Comparison of ENCODE assay signal across 8 cellular contexts in genomic region chr4:153205028-153205648, GRCh38. TPM values are rescaled to one million over a fixed set of nuclear protein-coding genes. Genes with fewer than 3 reads are reported as not detected.
DNase-seq lines count a peak whose midpoint lies in the region; TF ChIP-seq lines count a peak whose summit lies in the region.

No MANE protein-coding gene starts in this region.

- CTCF ChIA-PET in HEK293 (lab: Yijun Ruan, JAX): interaction anchor here (0.7 to 1.7 kb wide), 3 partner anchors 8 to 45 kb away, joined by 3 to 4 read pairs (median 4); no protein-coding TSS in a partner anchor
- CTCF ChIA-PET in activated CD4-positive, alpha-beta T cell treated with anti-CD3 and anti-CD28 coated beads, Interleukin-2, amount 10 ng/mL, durations not matched to agents 7 days and 5 days (lab: Charles Lee): interaction anchor here (1.3 kb wide), 1 partner anchor 10 kb away, joined by 4 read pairs; no protein-coding TSS in a partner anchor

- H3K4me1 ChIP-seq in ACC112 (ENCODE audit: control insufficient read depth, insufficient read depth, low read length, unreplicated experiment) (peaks cover 3% of the 10 kb centered on the region), HEK293 (ENCODE audit: control insufficient read depth, insufficient read depth, low read length) (peaks cover 6% of the 10 kb centered on the region; the same call in 1 of the 2 replicates)

- peaks cover 7% of the 10 kb centered on the region for H3K27me3 Mint-ChIP-seq in activated CD4-positive, alpha-beta T cell treated with anti-CD3 and anti-CD28 coated beads, Interleukin-2, amount 10 ng/mL, durations not matched to agents 7 days and 5 days

- H3K4me1 Mint-ChIP-seq in activated CD4-positive, alpha-beta T cell treated with anti-CD3 and anti-CD28 coated beads, Interleukin-2, amount 10 ng/mL, durations not matched to agents 7 days and 5 days: peaks cover 28% of the 10 kb centered on the region

- no peaks in the 10 kb centered on the region for H3K79me2 ChIP-seq in ACC112 (ENCODE audit: control insufficient read depth, insufficient read depth, low read length, unreplicated experiment)

- no peaks in the 10 kb centered on the region for H3K27me3 ChIP-seq in ACC112 (ENCODE audit: insufficient read depth, low read length)

- H2AFZ ChIP-seq in ACC112 (ENCODE audit: low read length, unreplicated experiment): peak overlapping the region; percentile 84

- H3K4me3 ChIP-seq in ACC112 (ENCODE audit: low read depth, low read length): no peak overlapping the region
- peak overlapping the region; percentile 31 for H3K4me3 ChIP-seq in HEK293 (ENCODE audit: low read depth, low read length)
- peak overlapping the region; percentile 0 to 45 for H3K4me3 ChIP-seq in foreskin fibroblast (ENCODE audit: low read depth in 1 of 2, low read length in 2 of 2)

- TF ChIP-seq CTCF in HEK293 (tag by site-specific recombination; IDR thresholded peaks at IDR 0.05) (0 out of 2 replicates have a peak, but pooled peaks have one; percentile 25), foreskin fibroblast (IDR thresholded peaks at IDR 0.05; ENCODE audit: low read depth, low read length) (no peak)

- H3K36me3 ChIP-seq in ACC112 (ENCODE audit: insufficient read depth, low read length): no peaks in the 10 kb centered on the region
- H3K36me3 ChIP-seq in HEK293 (ENCODE audit: control insufficient read depth in 2 of 2, insufficient read depth in 1 of 2, low read length in 2 of 2): no peaks in the 10 kb centered on the region

- no peaks in the 10 kb centered on the region for H3K36me3 Mint-ChIP-seq in activated CD4-positive, alpha-beta T cell treated with anti-CD3 and anti-CD28 coated beads, Interleukin-2, amount 10 ng/mL, durations not matched to agents 7 days and 5 days (ENCODE audit: low read depth)

- no peak overlapping the region for H3K27ac ChIP-seq in ACC112 (ENCODE audit: low read depth, low read length)
- peak overlapping the region; percentile 88 for H3K27ac ChIP-seq in HEK293 (ENCODE audit: extremely low read depth, low read depth, low read length)

- in situ Hi-C loops in KBM-7 (cut with MboI; ENCODE audit: low pct_unique_long_range_greater_than_20kb, low sequenced_read_pairs): no loop called here

- H3K9me3 Mint-ChIP-seq in activated CD4-positive, alpha-beta T cell treated with anti-CD3 and anti-CD28 coated beads, Interleukin-2, amount 10 ng/mL, durations not matched to agents 7 days and 5 days: no peaks in the 10 kb centered on the region

- peak overlapping the region; percentile 8 for H3K4me3 Mint-ChIP-seq in activated CD4-positive, alpha-beta T cell treated with anti-CD3 and anti-CD28 coated beads, Interleukin-2, amount 10 ng/mL, durations not matched to agents 7 days and 5 days

- DNase-seq in activated CD4-positive, alpha-beta T cell treated with anti-CD3 and anti-CD28 coated beads, Interleukin-2, amount 10 ng/mL, durations not matched to agents 7 days and 5 days: peak; percentile 46
- DNase-seq in foreskin fibroblast (no peak), KG1 (lab: John Stamatoyannopoulos, UW) (no peak), KBM-7 (no peak), NCI-H1694 (lab: John Stamatoyannopoulos, UW) (no peak)
- DNase-seq in stimulated activated CD4-positive, alpha-beta T cell treated with anti-CD3 and anti-CD28 coated beads, Interleukin-2, amount 100 ng/mL, for 4 hours (ENCODE audit: low read depth): peak; percentile 1

- H3K9me3 ChIP-seq in HEK293 (ENCODE audit: control insufficient read depth, insufficient read depth, low read depth, low read length): no peaks in the 10 kb centered on the region

- POLR2A ChIA-PET in HEK293 (lab: Yijun Ruan, JAX): interaction anchor here (0.9 to 1.6 kb wide), 4 partner anchors 10 to 28 kb away, joined by 3 to 12 read pairs (median 3); no protein-coding TSS in a partner anchor
- POLR2A ChIA-PET in activated CD4-positive, alpha-beta T cell treated with anti-CD3 and anti-CD28 coated beads, Interleukin-2, amount 10 ng/mL, durations not matched to agents 7 days and 5 days (lab: Charles Lee): no interaction called here

- H3K27ac Mint-ChIP-seq in activated CD4-positive, alpha-beta T cell treated with anti-CD3 and anti-CD28 coated beads, Interleukin-2, amount 10 ng/mL, durations not matched to agents 7 days and 5 days: peak overlapping the region; percentile 80

TF ChIP-seq in HEK293, 187 proteins besides CTCF, POLR2A, EP300 and RAD21 (continues in another document):
- TF ChIP-seq BCL11A (tag by site-specific recombination; IDR thresholded peaks at IDR 0.05; ENCODE audit: low read depth) (no peak), ZNF654 (tag by site-specific recombination; IDR thresholded peaks at IDR 0.05; ENCODE audit: low read depth) (no peak), ZNF423 (tag by site-specific recombination; IDR thresholded peaks at IDR 0.05) (peak; percentile 95), ZFHX2 (tag by site-specific recombination; conservative IDR thresholded peaks at IDR 0.05) (no peak), IKZF3 (tag by site-specific recombination; IDR thresholded peaks at IDR 0.05) (peak; percentile 10; the same call in 1 of the 2 replicates), ZNF639 (tag by site-specific recombination; IDR thresholded peaks at IDR 0.05) (no peak), ZNF16 (tag by site-specific recombination; IDR thresholded peaks at IDR 0.05; ENCODE audit: low read depth) (no peak), ZNF747 (tag by site-specific recombination; IDR thresholded peaks at IDR 0.05) (no peak), RBAK (tag by site-specific recombination; IDR thresholded peaks at IDR 0.05) (no peak), ZNF585B (tag by site-specific recombination; IDR thresholded peaks at IDR 0.05) (no peak), ZNF404 (tag by site-specific recombination; IDR thresholded peaks at IDR 0.05) (no peak), ZSCAN23 (tag by site-specific recombination; IDR thresholded peaks at IDR 0.05) (no peak), ZNF121 (tag by site-specific recombination; IDR thresholded peaks at IDR 0.05) (no peak), ZNF549 (tag by site-specific recombination; IDR thresholded peaks at IDR 0.05) (no peak), ZNF843 (tag by site-specific recombination; IDR thresholded peaks at IDR 0.05) (0 out of 2 replicates have a peak, but pooled peaks have one; percentile 41), ZNF2 (tag by site-specific recombination; IDR thresholded peaks at IDR 0.05) (no peak; the same call in 1 of the 2 replicates), ZNF624 (tag by site-specific recombination; IDR thresholded peaks at IDR 0.05) (no peak), ZNF629 (tag by site-specific recombination; IDR thresholded peaks at IDR 0.05) (no peak), ZNF433 (tag by site-specific recombination; IDR thresholded peaks at IDR 0.05; ENCODE audit: low read depth) (no peak), SP7 (tag by site-specific recombination; IDR thresholded peaks at IDR 0.05) (no peak), ZNF621 (tag by site-specific recombination; IDR thresholded peaks at IDR 0.05) (no peak), ZNF335 (tag by site-specific recombination; conservative IDR thresholded peaks at IDR 0.05) (0 out of 2 replicates have a peak, but pooled peaks have one; percentile 45)
- TF ChIP-seq, protein P1, sequence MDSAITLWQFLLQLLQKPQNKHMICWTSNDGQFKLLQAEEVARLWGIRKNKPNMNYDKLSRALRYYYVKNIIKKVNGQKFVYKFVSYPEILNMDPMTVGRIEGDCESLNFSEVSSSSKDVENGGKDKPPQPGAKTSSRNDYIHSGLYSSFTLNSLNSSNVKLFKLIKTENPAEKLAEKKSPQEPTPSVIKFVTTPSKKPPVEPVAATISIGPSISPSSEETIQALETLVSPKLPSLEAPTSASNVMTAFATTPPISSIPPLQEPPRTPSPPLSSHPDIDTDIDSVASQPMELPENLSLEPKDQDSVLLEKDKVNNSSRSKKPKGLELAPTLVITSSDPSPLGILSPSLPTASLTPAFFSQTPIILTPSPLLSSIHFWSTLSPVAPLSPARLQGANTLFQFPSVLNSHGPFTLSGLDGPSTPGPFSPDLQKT (IDR thresholded peaks at IDR 0.05; ENCODE audit: borderline replicate concordance, low read depth, low read length): no peak

RNA-seq across cellular contexts. Expression of gene TRIM2, which starts 0.9 kb away (rescaled TPM):
- total RNA-seq in activated CD4-positive, alpha-beta T cell treated with anti-CD3 and anti-CD28 coated beads, Interleukin-2, amount 10 ng/mL, durations not matched to agents 7 days and 5 days: under 1 TPM; 0.20 to 0.44 TPM

Comparison
In these comparisons a context has a peak if more than half of its experiments do, and no peak if none do; other contexts are left out.
1. DNase-seq: peak in activated CD4-positive, alpha-beta T cell treated with anti-CD3 and anti-CD28 coated beads, Interleukin-2, amount 10 ng/mL, durations not matched to agents 7 days and 5 days (single experiment) and stimulated activated CD4-positive, alpha-beta T cell treated with anti-CD3 and anti-CD28 coated beads, Interleukin-2, amount 100 ng/mL, for 4 hours (single experiment); none in foreskin fibroblast (0 of 2), KG1 (single experiment), KBM-7 (single experiment) and NCI-H1694 (single experiment).